In the genomic region with DNA sequence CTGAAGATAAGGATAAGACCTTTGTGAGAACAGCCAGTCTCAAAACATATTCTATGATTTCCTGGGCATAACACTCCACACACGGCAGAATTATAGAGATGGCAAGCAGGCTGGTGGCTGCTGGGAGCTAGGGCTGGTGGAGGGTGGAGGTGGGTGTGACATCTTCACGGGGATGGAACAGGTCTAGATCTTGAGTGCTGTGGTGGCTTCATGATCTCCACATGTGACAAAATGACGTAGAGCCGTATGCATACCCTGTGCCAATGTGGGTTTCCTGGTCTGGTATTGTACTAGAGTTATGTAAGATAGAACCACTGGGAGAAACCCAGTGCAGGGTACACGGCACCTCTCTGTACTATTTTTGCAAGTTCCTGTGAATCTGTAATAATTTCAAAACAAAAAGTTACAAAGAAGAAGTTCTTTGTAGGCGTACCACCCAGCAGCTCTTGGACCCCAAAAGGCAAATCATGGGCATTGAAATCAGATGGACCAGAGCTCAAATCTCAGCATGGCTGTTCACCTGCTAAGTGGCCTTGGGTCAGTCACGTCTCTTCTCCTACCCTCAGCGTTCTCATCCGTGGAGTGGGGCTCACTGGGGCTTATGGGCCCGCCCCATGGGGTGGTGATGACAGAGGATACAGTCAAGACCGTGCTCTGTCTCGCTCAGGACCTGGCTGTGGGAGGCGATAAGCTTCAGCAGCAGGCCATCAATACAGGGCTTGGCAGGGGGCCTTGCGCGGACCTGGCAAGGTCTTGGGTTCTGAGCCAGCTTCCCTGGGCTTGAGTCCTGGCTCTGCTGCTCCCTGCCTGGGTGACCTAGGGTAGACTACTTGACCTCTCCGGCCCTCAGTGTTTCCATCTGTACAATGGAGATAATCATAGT, we compare ENCODE assay signal across 17 cellular contexts.
DNase-seq lines count a peak whose midpoint lies in the region; ATAC-seq and TF ChIP-seq lines count a peak whose summit lies in the region.
"Had no signal": no experiment of that assay in that cellular context is flagged by ENCODE, and none has a peak within 500 bp of the region (broad histone marks: within the 10 kb centered on the region; RNA-seq: fewer than 3 reads in every experiment).

No MANE protein-coding gene starts in this region.

- H3K9me3 ChIP-seq in left lung, result peaks cover 0 to 4% of the 10 kb centered on the region in 2 donors
- H3K9me3 ChIP-seq: lower lobe of right lung, psoas muscle, upper lobe of left lung had no signal

- in situ Hi-C loops in ACHN (cut with HindIII; ENCODE audit: low pct_ligation_motif_present, low pct_unique_long_range_greater_than_20kb, low sequenced_read_pairs), result no loop called here

- H3K27ac ChIP-seq in angular gyrus (ENCODE audit: low read depth, low read length) (peak overlapping the region; percentile 86), left lung (no peak overlapping the region)
- H3K27ac ChIP-seq: lower lobe of right lung, psoas muscle, RWPE1, upper lobe of left lung had no signal

- no peak for ATAC-seq in left lung
- ATAC-seq: lower lobe of right lung; psoas muscle; stimulated activated effector memory CD8-positive, alpha-beta T cell treated with anti-CD3 and anti-CD28 coated beads, Interleukin-12 subunit alpha, Interleukin-12 subunit beta, amount 100 ng/mL, for 72 hours had no signal

- no peak for TF ChIP-seq CTCF in left lung (IDR thresholded peaks at IDR 0.05)

- DNase-seq in MV-4-11 (lab: John Stamatoyannopoulos, UW) (peak; percentile 27), left lung (peak; percentile 6 to 60), ACHN (no peak), AG08396 (ENCODE audit: low spot score) (no peak), NCI-H1417 treated with DMSO at 0.1 percent for 48 hours (lab: John Stamatoyannopoulos, UW) (no peak)
- peak; percentile 16 for DNase-seq in stimulated activated CD8-positive, alpha-beta memory T cell treated with anti-CD3 and anti-CD28 coated beads, Interleukin-4, amount 100 ng/mL, for 48 hours
- DNase-seq: DMS79 treated with DMSO at 0.1 percent for 48 hours; effector memory CD4-positive, alpha-beta T cell; lower lobe of right lung; naive B cell; NCI-H187 treated with DMSO at 0.1 percent for 48 hours; psoas muscle; SW 1271; upper lobe of left lung had no signal

- intact Hi-C loops in left lung (cut with DNase I), result no loop called here

- no peaks in the 10 kb centered on the region for H3K36me3 ChIP-seq in left lung
- H3K36me3 ChIP-seq: lower lobe of right lung, upper lobe of left lung had no signal

- H3K27me3 ChIP-seq in left lung, result peaks cover 26 to 100% of the 10 kb centered on the region in 2 donors

- H3K4me1 ChIP-seq in left lung, result no peaks in the 10 kb centered on the region
- H3K4me1 ChIP-seq: lower lobe of right lung, psoas muscle, upper lobe of left lung had no signal

- H3K4me3 ChIP-seq in left lung, result no peak overlapping the region
- H3K4me3 ChIP-seq: lower lobe of right lung, psoas muscle, upper lobe of left lung had no signal

Comparison
In these comparisons a context has a peak if more than half of its experiments do, and no peak if none do; other contexts are left out.
1. DNase-seq: peak in MV-4-11 (single experiment), left lung (2 of 2) and stimulated activated CD8-positive, alpha-beta memory T cell treated with anti-CD3 and anti-CD28 coated beads, Interleukin-4, amount 100 ng/mL, for 48 hours (single experiment); none in ACHN (single experiment), AG08396 (single experiment) and NCI-H1417 treated with DMSO at 0.1 percent for 48 hours (single experiment).